In genomic region chr20:38472513-38473352, GRCh38 we compare ENCODE assay signal across 1 cellular context.
TF ChIP-seq lines count a peak whose summit lies in the region.

Gene RALGAPB, plus strand, starts transcription at chr20:38472843. Its CDS starts 15,590 bp downstream, at chr20:38488433.

TF ChIP-seq in HepG2, 621 proteins besides CTCF, POLR2A, EP300 and RAD21 (continued from another document and continues in another):
- TF ChIP-seq, protein P1, sequence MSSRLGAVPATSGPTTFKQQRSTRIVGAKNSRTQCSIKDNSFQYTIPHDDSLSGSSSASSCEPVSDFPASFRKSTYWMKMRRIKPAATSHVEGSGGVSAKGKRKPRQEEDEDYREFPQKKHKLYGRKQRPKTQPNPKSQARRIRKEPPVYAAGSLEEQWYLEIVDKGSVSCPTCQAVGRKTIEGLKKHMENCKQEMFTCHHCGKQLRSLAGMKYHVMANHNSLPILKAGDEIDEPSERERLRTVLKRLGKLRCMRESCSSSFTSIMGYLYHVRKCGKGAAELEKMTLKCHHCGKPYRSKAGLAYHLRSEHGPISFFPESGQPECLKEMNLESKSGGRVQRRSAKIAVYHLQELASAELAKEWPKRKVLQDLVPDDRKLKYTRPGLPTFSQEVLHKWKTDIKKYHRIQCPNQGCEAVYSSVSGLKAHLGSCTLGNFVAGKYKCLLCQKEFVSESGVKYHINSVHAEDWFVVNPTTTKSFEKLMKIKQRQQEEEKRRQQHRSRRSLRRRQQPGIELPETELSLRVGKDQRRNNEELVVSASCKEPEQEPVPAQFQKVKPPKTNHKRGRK (CRISPR knock-in tag; IDR thresholded peaks at IDR 0.05) = no peak
- TF ChIP-seq NFKB2 (CRISPR knock-in tag; IDR thresholded peaks at IDR 0.05; ENCODE audit: borderline replicate concordance) (peak; percentile 95; the same call in 1 of the 2 replicates), JDP2 (CRISPR knock-in tag; IDR thresholded peaks at IDR 0.05; ENCODE audit: borderline replicate concordance) (no peak), MTA1 (CRISPR knock-in tag; IDR thresholded peaks at IDR 0.05; ENCODE audit: borderline replicate concordance) (peak; percentile 55; the same call in 1 of the 2 replicates), NR2F2 (IDR thresholded peaks at IDR 0.05; ENCODE audit: borderline replicate concordance, low read depth) (no peak; the same call in 1 of the 2 replicates), SP1 (IDR thresholded peaks at IDR 0.05) (no peak), SP1 (CRISPR knock-in tag; IDR thresholded peaks at IDR 0.05) (peak; percentile 64), E2F2 (CRISPR knock-in tag; IDR thresholded peaks at IDR 0.05; ENCODE audit: borderline replicate concordance) (peak; percentile 81; the same call in 1 of the 2 replicates), ZFP36L1 (CRISPR knock-in tag; IDR thresholded peaks at IDR 0.05) (peak; percentile 73; the same call in 1 of the 2 replicates), GABPA (IDR thresholded peaks at IDR 0.05; ENCODE audit: low read depth, low read length) (peak; percentile 76), GABPA (CRISPR knock-in tag; IDR thresholded peaks at IDR 0.05; ENCODE audit: low read depth) (peak; percentile 95), ZMAT3 (CRISPR knock-in tag; conservative IDR thresholded peaks at IDR 0.05) (no peak; the same call in none of the 2 replicates), ZNF703 (CRISPR knock-in tag; IDR thresholded peaks at IDR 0.05; ENCODE audit: borderline replicate concordance) (no peak; the same call in 1 of the 2 replicates), POLR2AphosphoS5 (IDR thresholded peaks at IDR 0.05; ENCODE audit: low read depth, low read length) (peak; percentile 93), LRRFIP1 (CRISPR knock-in tag; conservative IDR thresholded peaks at IDR 0.05) (0 out of 2 replicates have a peak, but pooled peaks have one; percentile 22), ZNF564 (CRISPR knock-in tag; IDR thresholded peaks at IDR 0.05) (peak; percentile 70; the same call in 1 of the 2 replicates), ZSCAN12 (CRISPR knock-in tag; IDR thresholded peaks at IDR 0.05) (peak; percentile 54; the same call in 1 of the 2 replicates), NRL (CRISPR knock-in tag; IDR thresholded peaks at IDR 0.05; ENCODE audit: borderline replicate concordance) (peak; percentile 79), TEF (CRISPR knock-in tag; IDR thresholded peaks at IDR 0.05) (no peak; the same call in 1 of the 2 replicates), SNAPC2 (CRISPR knock-in tag; IDR thresholded peaks at IDR 0.05) (no peak), IKZF5 (CRISPR knock-in tag; IDR thresholded peaks at IDR 0.05) (peak; percentile 66; the same call in 1 of the 2 replicates), SMAD1 (CRISPR knock-in tag; IDR thresholded peaks at IDR 0.05; ENCODE audit: borderline replicate concordance, low read depth) (peak; percentile 67; the same call in 1 of the 2 replicates), SNRNP70 (IDR thresholded peaks at IDR 0.05; ENCODE audit: low read depth, low read length) (no peak), BCLAF1 (IDR thresholded peaks at IDR 0.05) (no peak), ZNF343 (CRISPR knock-in tag; IDR thresholded peaks at IDR 0.05) (peak; percentile 71; the same call in 1 of the 2 replicates), RFXANK (CRISPR knock-in tag; IDR thresholded peaks at IDR 0.05) (peak; percentile 77; the same call in 1 of the 2 replicates), ADNP (CRISPR knock-in tag; IDR thresholded peaks at IDR 0.05) (0 out of 2 replicates have a peak, but pooled peaks have one; percentile 14), HOXD1 (CRISPR knock-in tag; IDR thresholded peaks at IDR 0.05) (peak; percentile 92), GTF3A (CRISPR knock-in tag; conservative IDR thresholded peaks at IDR 0.05) (no peak), NBN (conservative IDR thresholded peaks at IDR 0.05) (no peak), ZBTB37 (CRISPR knock-in tag; IDR thresholded peaks at IDR 0.05) (no peak), SOX5 (CRISPR knock-in tag; IDR thresholded peaks at IDR 0.05; ENCODE audit: borderline replicate concordance) (peak; percentile 71), NR2F1 (CRISPR knock-in tag; IDR thresholded peaks at IDR 0.05) (no peak; a peak in 1 of 4 replicates)
- TF ChIP-seq, protein P2, sequence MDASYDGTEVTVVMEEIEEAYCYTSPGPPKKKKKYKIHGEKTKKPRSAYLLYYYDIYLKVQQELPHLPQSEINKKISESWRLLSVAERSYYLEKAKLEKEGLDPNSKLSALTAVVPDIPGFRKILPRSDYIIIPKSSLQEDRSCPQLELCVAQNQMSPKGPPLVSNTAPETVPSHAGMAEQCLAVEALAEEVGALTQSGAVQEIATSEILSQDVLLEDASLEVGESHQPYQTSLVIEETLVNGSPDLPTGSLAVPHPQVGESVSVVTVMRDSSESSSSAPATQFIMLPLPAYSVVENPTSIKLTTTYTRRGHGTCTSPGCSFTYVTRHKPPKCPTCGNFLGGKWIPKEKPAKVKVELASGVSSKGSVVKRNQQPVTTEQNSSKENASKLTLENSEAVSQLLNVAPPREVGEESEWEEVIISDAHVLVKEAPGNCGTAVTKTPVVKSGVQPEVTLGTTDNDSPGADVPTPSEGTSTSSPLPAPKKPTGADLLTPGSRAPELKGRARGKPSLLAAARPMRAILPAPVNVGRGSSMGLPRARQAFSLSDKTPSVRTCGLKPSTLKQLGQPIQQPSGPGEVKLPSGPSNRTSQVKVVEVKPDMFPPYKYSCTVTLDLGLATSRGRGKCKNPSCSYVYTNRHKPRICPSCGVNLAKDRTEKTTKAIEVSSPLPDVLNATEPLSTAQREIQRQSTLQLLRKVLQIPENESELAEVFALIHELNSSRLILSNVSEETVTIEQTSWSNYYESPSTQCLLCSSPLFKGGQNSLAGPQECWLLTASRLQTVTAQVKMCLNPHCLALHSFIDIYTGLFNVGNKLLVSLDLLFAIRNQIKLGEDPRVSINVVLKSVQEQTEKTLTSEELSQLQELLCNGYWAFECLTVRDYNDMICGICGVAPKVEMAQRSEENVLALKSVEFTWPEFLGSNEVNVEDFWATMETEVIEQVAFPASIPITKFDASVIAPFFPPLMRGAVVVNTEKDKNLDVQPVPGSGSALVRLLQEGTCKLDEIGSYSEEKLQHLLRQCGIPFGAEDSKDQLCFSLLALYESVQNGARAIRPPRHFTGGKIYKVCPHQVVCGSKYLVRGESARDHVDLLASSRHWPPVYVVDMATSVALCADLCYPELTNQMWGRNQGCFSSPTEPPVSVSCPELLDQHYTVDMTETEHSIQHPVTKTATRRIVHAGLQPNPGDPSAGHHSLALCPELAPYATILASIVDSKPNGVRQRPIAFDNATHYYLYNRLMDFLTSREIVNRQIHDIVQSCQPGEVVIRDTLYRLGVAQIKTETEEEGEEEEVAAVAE (CRISPR knock-in tag; IDR thresholded peaks at IDR 0.05; ENCODE audit: borderline replicate concordance) = peak; percentile 87
- TF ChIP-seq, protein P3, sequence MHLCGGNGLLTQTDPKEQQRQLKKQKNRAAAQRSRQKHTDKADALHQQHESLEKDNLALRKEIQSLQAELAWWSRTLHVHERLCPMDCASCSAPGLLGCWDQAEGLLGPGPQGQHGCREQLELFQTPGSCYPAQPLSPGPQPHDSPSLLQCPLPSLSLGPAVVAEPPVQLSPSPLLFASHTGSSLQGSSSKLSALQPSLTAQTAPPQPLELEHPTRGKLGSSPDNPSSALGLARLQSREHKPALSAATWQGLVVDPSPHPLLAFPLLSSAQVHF (CRISPR knock-in tag; IDR thresholded peaks at IDR 0.05) = no peak
- TF ChIP-seq, protein P4, sequence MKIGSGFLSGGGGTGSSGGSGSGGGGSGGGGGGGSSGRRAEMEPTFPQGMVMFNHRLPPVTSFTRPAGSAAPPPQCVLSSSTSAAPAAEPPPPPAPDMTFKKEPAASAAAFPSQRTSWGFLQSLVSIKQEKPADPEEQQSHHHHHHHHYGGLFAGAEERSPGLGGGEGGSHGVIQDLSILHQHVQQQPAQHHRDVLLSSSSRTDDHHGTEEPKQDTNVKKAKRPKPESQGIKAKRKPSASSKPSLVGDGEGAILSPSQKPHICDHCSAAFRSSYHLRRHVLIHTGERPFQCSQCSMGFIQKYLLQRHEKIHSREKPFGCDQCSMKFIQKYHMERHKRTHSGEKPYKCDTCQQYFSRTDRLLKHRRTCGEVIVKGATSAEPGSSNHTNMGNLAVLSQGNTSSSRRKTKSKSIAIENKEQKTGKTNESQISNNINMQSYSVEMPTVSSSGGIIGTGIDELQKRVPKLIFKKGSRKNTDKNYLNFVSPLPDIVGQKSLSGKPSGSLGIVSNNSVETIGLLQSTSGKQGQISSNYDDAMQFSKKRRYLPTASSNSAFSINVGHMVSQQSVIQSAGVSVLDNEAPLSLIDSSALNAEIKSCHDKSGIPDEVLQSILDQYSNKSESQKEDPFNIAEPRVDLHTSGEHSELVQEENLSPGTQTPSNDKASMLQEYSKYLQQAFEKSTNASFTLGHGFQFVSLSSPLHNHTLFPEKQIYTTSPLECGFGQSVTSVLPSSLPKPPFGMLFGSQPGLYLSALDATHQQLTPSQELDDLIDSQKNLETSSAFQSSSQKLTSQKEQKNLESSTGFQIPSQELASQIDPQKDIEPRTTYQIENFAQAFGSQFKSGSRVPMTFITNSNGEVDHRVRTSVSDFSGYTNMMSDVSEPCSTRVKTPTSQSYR (CRISPR knock-in tag; IDR thresholded peaks at IDR 0.05; ENCODE audit: borderline replicate concordance) = 0 out of 2 replicates have a peak, but pooled peaks have one; percentile 11
